In genomic region chr14:71136386-71137060, GRCh38 we compare ENCODE assay signal across 27 cellular contexts.
"Had no signal": no experiment of that assay in that cellular context is flagged by ENCODE, and none has a peak within 500 bp of the region (broad histone marks: within the 10 kb centered on the region; RNA-seq: fewer than 3 reads in every experiment).

No MANE protein-coding gene starts in this region.

- H3K4me1 ChIP-seq: adrenal gland, right atrium auricular region, uterus had no signal

- H3K9me3 ChIP-seq: adrenal gland, right atrium auricular region, thoracic aorta, uterus had no signal

- ATAC-seq: activated CD4-positive, alpha-beta T cell treated with anti-CD3 and anti-CD28 coated beads for 36 hours; esophagus mucosa; foreskin keratinocyte; heart left ventricle; naive thymus-derived CD8-positive, alpha-beta T cell; stimulated activated naive CD8-positive, alpha-beta T cell treated with anti-CD3 and anti-CD28 coated beads, Interleukin-15, Interleukin-2, amounts not matched to agents 100 U/mL and 50 U/mL, for 24 hours had no signal

- H2AFZ ChIP-seq: neural progenitor cell had no signal

- H3K4me2 ChIP-seq: neural progenitor cell had no signal

- H3K36me3 Mint-ChIP-seq: activated naive CD8-positive, alpha-beta T cell treated with anti-CD3 and anti-CD28 coated beads for 36 hours; brain; memory B cell; naive thymus-derived CD8-positive, alpha-beta T cell; neural progenitor cell; type B pancreatic cell had no signal

- H3K27me3 Mint-ChIP-seq: activated naive CD8-positive, alpha-beta T cell treated with anti-CD3 and anti-CD28 coated beads for 36 hours had no signal

- H3K4me3 ChIP-seq: adrenal gland, cardiac muscle cell, heart left ventricle, neural progenitor cell, right atrium auricular region, thoracic aorta, uterus had no signal

- H3K27ac Mint-ChIP-seq: activated CD4-positive, alpha-beta T cell treated with anti-CD3 and anti-CD28 coated beads for 36 hours; activated naive CD4-positive, alpha-beta T cell treated with anti-CD3 and anti-CD28 coated beads for 36 hours; activated naive CD8-positive, alpha-beta T cell treated with anti-CD3 and anti-CD28 coated beads for 36 hours; brain; memory B cell; naive thymus-derived CD8-positive, alpha-beta T cell; neural progenitor cell; T-helper 2 cell treated with Interferon-gamma antibody and Interleukin-4, amounts not matched to agents 5 μg/mL and 100 μg/mL, for 36 hours; type B pancreatic cell had no signal

- H3K27me3 ChIP-seq: adrenal gland, cardiac muscle cell, foreskin keratinocyte, heart left ventricle, neural progenitor cell, right atrium auricular region, uterus had no signal

- H3K9me3 Mint-ChIP-seq: activated naive CD4-positive, alpha-beta T cell treated with anti-CD3 and anti-CD28 coated beads for 36 hours; activated naive CD8-positive, alpha-beta T cell treated with anti-CD3 and anti-CD28 coated beads for 36 hours; memory B cell; naive thymus-derived CD8-positive, alpha-beta T cell; T-helper 2 cell treated with Interferon-gamma antibody and Interleukin-4, amounts not matched to agents 5 μg/mL and 100 μg/mL, for 36 hours had no signal

- H3K27ac ChIP-seq: adrenal gland, cardiac muscle cell, foreskin keratinocyte, heart left ventricle, neural progenitor cell, right atrium auricular region, thoracic aorta, uterus had no signal

- H3K4me3 Mint-ChIP-seq: activated CD4-positive, alpha-beta T cell treated with anti-CD3 and anti-CD28 coated beads for 36 hours; activated naive CD4-positive, alpha-beta T cell treated with anti-CD3 and anti-CD28 coated beads for 36 hours; activated naive CD8-positive, alpha-beta T cell treated with anti-CD3 and anti-CD28 coated beads for 36 hours; brain; memory B cell; naive thymus-derived CD8-positive, alpha-beta T cell; neural progenitor cell; T-helper 2 cell treated with Interferon-gamma antibody and Interleukin-4, amounts not matched to agents 5 μg/mL and 100 μg/mL, for 36 hours; type B pancreatic cell had no signal

- DNase-seq: activated CD4-positive, alpha-beta T cell treated with anti-CD3 and anti-CD28 coated beads for 36 hours; activated CD4-positive, alpha-beta T cell treated with anti-CD3 and anti-CD28 coated beads, Interleukin-2, amount 50 U/mL, for 48 hours; activated CD4-positive, CD25-positive, alpha-beta regulatory T cell; activated effector memory CD4-positive, alpha-beta T cell treated with anti-CD3 and anti-CD28 coated beads, Interleukin-2, amount 50 U/mL, for 16 hours; activated naive CD4-positive, alpha-beta T cell treated with anti-CD3 and anti-CD28 coated beads for 36 hours; activated naive CD8-positive, alpha-beta T cell treated with anti-CD3 and anti-CD28 coated beads for 36 hours; aorta; cerebellar nuclear complex; cortex of kidney; foreskin keratinocyte; heart left ventricle; naive thymus-derived CD8-positive, alpha-beta T cell; occipital lobe; stimulated activated CD4-positive, alpha-beta T cell treated with anti-CD3 and anti-CD28 coated beads, Interleukin-15, amount 100 ng/mL, for 24 hours; stimulated activated CD4-positive, alpha-beta T cell treated with anti-CD3 and anti-CD28 coated beads, Interleukin-2, amount 100 ng/mL, for 24 hours; stimulated activated naive CD8-positive, alpha-beta T cell treated with anti-CD3 and anti-CD28 coated beads, Interleukin-15, Interleukin-2, amounts not matched to agents 100 U/mL and 50 U/mL, for 24 hours; uterus had no signal

- H3K36me3 ChIP-seq: adrenal gland, cardiac muscle cell, heart left ventricle, neural progenitor cell, right atrium auricular region, thoracic aorta, uterus had no signal

- H3K9ac ChIP-seq: neural progenitor cell had no signal
